9 cellular contexts compared by ENCODE assay signal in the genomic region with DNA sequence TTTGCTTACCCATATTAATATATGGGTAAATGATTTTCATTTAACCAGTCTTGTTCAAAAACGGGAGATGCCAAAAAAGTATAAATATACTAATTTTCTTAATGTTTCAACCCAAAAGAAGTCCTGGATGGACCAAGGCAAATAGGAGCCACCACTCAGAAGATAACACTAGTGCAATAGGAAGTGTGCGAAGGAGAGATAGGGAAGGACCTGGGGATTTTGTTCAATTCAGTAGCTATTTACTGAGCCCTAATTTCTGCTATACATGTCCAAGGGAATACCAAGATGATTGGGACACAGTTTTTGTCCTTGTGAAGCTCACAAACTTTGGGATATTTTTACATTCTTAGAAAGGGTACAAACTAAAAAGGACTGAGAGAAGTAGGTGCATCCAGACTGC. TPM values are rescaled to one million over a fixed set of nuclear protein-coding genes. Genes with fewer than 3 reads are reported as not detected.
A peak's percentile ranks its signal among the peaks of the same experiment; 100 is the strongest.
DNase-seq lines count a peak whose midpoint lies in the region; ATAC-seq and TF ChIP-seq lines count a peak whose summit lies in the region.
"Had no signal": no experiment of that assay in that cellular context is flagged by ENCODE, and none has a peak within 500 bp of the region (broad histone marks: within the 10 kb centered on the region; RNA-seq: fewer than 3 reads in every experiment).

No MANE protein-coding gene starts in this region.

- H3K27me3 ChIP-seq in cardiac muscle cell = no peaks in the 10 kb centered on the region
- no peaks in the 10 kb centered on the region for H3K27me3 ChIP-seq in esophagus muscularis mucosa

- no peaks in the 10 kb centered on the region for H3K27me3 Mint-ChIP-seq in activated naive CD8-positive, alpha-beta T cell
- peaks cover 0 to 5% (median 2%) of the 10 kb centered on the region in 3 donors for H3K27me3 Mint-ChIP-seq in immature natural killer cell (ENCODE audit: low read depth in 3 of 3)

- no peaks in the 10 kb centered on the region for H3K4me1 ChIP-seq in cardiac muscle cell (ENCODE audit: low read depth)
- H3K4me1 ChIP-seq in esophagus muscularis mucosa = peaks cover 16 to 48% (median 47%) of the 10 kb centered on the region in 4 donors

- DNase-seq in cardiac muscle cell (ENCODE audit: low read depth in 1 of 2, low spot score in 1 of 2) = no peak
- DNase-seq in Right ventricle myocardium superior = no peak
- DNase-seq in immature natural killer cell = no peak
- no peak for DNase-seq in GM13976 (ENCODE audit: low spot score)
- DNase-seq in NCI-H2227 treated with DMSO at 0.1 percent for 48 hours (lab: John Stamatoyannopoulos, UW) = no peak
- no peak for DNase-seq in esophagus muscularis mucosa (ENCODE audit: extremely low spot score)
- DNase-seq: KG1 had no signal

- no peak for ATAC-seq in Right ventricle myocardium superior (ENCODE audit: poor library complexity)
- ATAC-seq in GM21528 (IDR thresholded peaks at IDR 0.05; ENCODE audit: low FRiP score, unreplicated experiment) = no peak

- no peak for TF ChIP-seq EP300 in esophagus muscularis mucosa (IDR thresholded peaks at IDR 0.05)

- intact Hi-C loops in Right ventricle myocardium superior (cut with DNase I) = no loop called here
- intact Hi-C loops in esophagus muscularis mucosa (cut with DNase I) = no loop called here

- H3K4me1 Mint-ChIP-seq in activated naive CD8-positive, alpha-beta T cell (ENCODE audit: low read depth) = peaks cover 42% of the 10 kb centered on the region
- peaks cover 17 to 41% of the 10 kb centered on the region in 2 donors for H3K4me1 Mint-ChIP-seq in immature natural killer cell

- no peak for TF ChIP-seq POLR2A in esophagus muscularis mucosa (IDR thresholded peaks at IDR 0.05; ENCODE audit: low read depth)

- H3K36me3 Mint-ChIP-seq in activated naive CD8-positive, alpha-beta T cell = peaks cover 7% of the 10 kb centered on the region
- H3K36me3 Mint-ChIP-seq in immature natural killer cell = peaks cover 0 to 2% (median 0%) of the 10 kb centered on the region in 3 donors

- TF ChIP-seq CTCF in cardiac muscle cell (IDR thresholded peaks at IDR 0.05; ENCODE audit: low read depth, low read length) = no peak
- TF ChIP-seq CTCF in GM13976 (IDR thresholded peaks at IDR 0.05; ENCODE audit: borderline replicate concordance, control extremely low read depth, extremely low read depth, insufficient read depth, missing control alignments) = no peak
- TF ChIP-seq CTCF in esophagus muscularis mucosa (IDR thresholded peaks at IDR 0.05) = no peak

- H3K4me3 Mint-ChIP-seq in activated naive CD8-positive, alpha-beta T cell = peak overlapping the region; percentile 97
- peak overlapping the region; percentile 1 to 90 (median 15) for H3K4me3 Mint-ChIP-seq in immature natural killer cell

- H3K27ac ChIP-seq in cardiac muscle cell (peak overlapping the region; percentile 76), esophagus muscularis mucosa (replicated peaks in 1 of 4) (no peak overlapping the region)

- H3K36me3 ChIP-seq in cardiac muscle cell (no peaks in the 10 kb centered on the region), esophagus muscularis mucosa (peaks cover 0 to 7% (median 0%) of the 10 kb centered on the region in 4 donors)

- H3K9me3 Mint-ChIP-seq in activated naive CD8-positive, alpha-beta T cell (ENCODE audit: low read depth) = no peaks in the 10 kb centered on the region
- H3K9me3 Mint-ChIP-seq in immature natural killer cell = no peaks in the 10 kb centered on the region

- H3K4me3 ChIP-seq in cardiac muscle cell (peak overlapping the region; percentile 87), esophagus muscularis mucosa (peak overlapping the region in 2 of 4 donors; percentile 86 to 100)

- WGBS in esophagus muscularis mucosa = 73% methylated on average over 2 of the region's 2 CpGs

- in situ Hi-C loops in GM13976 (cut with MboI; ENCODE audit: low sequenced_read_pairs, unreplicated experiment) = no loop called here

- peak overlapping the region; percentile 81 for H3K27ac Mint-ChIP-seq in activated naive CD8-positive, alpha-beta T cell
- peak overlapping the region in 4 of 6 donors; percentile 14 to 80 (median 52) for H3K27ac Mint-ChIP-seq in immature natural killer cell

- H3K9me3 ChIP-seq in cardiac muscle cell (ENCODE audit: low read depth) = no peaks in the 10 kb centered on the region
- no peaks in the 10 kb centered on the region for H3K9me3 ChIP-seq in esophagus muscularis mucosa

RNA-seq across cellular contexts. Expression of gene CMAS, which starts 1.5 kb away (rescaled TPM):
- total RNA-seq in cardiac muscle cell = 26.1 and 32.7 TPM in 2 replicates
- polyA plus RNA-seq in cardiac muscle cell = 76.0 and 82.7 TPM in 2 replicates
- total RNA-seq in Right ventricle myocardium superior = 35.1 TPM
- 10 to 100 TPM; 30.4 to 40.3 (median 31.6) TPM for polyA plus RNA-seq in immature natural killer cell
- 10 to 100 TPM; 23.2 to 37.0 (median 34.0) TPM for total RNA-seq in esophagus muscularis mucosa
